In the genomic region with DNA sequence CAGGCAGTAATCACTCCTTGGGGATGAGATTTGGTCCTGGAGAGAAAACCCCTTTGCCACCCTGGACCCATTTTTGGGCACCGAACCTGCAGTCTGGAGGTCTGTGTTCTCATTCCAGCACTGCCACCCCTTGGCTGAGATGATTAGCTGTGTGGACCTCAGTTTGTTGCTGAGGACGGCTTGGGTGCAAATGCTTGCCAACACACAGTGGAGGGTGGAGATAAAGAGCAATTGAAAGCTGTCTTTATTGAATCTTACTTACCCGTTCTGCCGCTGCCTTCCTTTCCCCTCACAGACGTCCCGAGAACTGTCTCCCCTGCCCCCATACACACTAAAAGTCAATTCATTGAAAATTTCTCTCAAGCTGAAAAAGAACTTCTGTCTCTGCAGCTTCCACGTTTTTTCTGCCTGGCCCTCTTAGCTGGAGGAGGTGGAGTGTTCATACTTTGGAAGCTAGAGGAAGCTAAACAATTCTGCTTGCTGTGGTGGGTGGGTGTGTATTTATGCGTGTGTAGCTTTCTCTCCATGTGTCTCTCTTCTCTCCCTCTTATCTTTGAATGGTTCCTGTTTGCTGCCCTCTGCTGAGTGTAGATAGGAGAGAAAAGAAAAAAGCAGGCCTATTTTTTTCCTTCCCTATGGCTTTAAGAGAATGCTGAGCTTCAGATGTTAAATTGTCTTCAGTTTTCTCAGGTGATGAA, we compare ENCODE assay signal across 1 cellular context.
TF ChIP-seq lines count a peak whose summit lies in the region.

No MANE protein-coding gene starts in this region.

TF ChIP-seq in K562, 482 proteins besides CTCF, POLR2A, EP300 and RAD21 (continued from another document and continues in another):
- TF ChIP-seq ZNF175 (CRISPR knock-in tag; IDR thresholded peaks at IDR 0.05; ENCODE audit: low read depth) = peak; percentile 60; the same call in 1 of the 2 replicates
- no peak; a peak in 1 of 4 replicates for TF ChIP-seq KDM4B (IDR thresholded peaks at IDR 0.05; ENCODE audit: borderline replicate concordance in 2 of 2, low read depth in 1 of 2)
- TF ChIP-seq KAT8 (IDR thresholded peaks at IDR 0.05; ENCODE audit: low read depth) = no peak
- TF ChIP-seq ZNF696 (CRISPR knock-in tag; conservative IDR thresholded peaks at IDR 0.05) = no peak
- no peak for TF ChIP-seq NCOA6 (IDR thresholded peaks at IDR 0.05)
- no peak for TF ChIP-seq NCOA2 (IDR thresholded peaks at IDR 0.05; ENCODE audit: partially characterized antibody in 2 of 2)
- TF ChIP-seq, protein P1, sequence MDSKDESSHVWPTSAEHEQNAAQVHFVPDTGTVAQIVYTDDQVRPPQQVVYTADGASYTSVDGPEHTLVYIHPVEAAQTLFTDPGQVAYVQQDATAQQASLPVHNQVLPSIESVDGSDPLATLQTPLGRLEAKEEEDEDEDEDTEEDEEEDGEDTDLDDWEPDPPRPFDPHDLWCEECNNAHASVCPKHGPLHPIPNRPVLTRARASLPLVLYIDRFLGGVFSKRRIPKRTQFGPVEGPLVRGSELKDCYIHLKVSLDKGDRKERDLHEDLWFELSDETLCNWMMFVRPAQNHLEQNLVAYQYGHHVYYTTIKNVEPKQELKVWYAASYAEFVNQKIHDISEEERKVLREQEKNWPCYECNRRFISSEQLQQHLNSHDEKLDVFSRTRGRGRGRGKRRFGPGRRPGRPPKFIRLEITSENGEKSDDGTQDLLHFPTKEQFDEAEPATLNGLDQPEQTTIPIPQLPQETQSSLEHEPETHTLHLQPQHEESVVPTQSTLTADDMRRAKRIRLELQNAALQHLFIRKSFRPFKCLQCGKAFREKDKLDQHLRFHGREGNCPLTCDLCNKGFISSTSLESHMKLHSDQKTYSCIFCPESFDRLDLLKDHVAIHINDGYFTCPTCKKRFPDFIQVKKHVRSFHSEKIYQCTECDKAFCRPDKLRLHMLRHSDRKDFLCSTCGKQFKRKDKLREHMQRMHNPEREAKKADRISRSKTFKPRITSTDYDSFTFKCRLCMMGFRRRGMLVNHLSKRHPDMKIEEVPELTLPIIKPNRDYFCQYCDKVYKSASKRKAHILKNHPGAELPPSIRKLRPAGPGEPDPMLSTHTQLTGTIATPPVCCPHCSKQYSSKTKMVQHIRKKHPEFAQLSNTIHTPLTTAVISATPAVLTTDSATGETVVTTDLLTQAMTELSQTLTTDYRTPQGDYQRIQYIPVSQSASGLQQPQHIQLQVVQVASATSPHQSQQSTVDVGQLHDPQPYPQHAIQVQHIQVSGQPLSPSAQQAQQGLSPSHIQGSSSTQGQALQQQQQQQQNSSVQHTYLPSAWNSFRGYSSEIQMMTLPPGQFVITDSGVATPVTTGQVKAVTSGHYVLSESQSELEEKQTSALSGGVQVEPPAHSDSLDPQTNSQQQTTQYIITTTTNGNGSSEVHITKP (IDR thresholded peaks at IDR 0.05; ENCODE audit: partially characterized antibody) = peak; percentile 69
- TF ChIP-seq MEIS2 (IDR thresholded peaks at IDR 0.05; ENCODE audit: partially characterized antibody) = peak; percentile 26
- no peak for TF ChIP-seq ZNF668 (CRISPR knock-in tag; IDR thresholded peaks at IDR 0.05)
- TF ChIP-seq ARID4B (CRISPR knock-in tag; IDR thresholded peaks at IDR 0.05) = no peak
- TF ChIP-seq CHD2 (IDR thresholded peaks at IDR 0.05; ENCODE audit: low read depth, low read length) = no peak
- peak; percentile 23; the same call in 1 of the 2 replicates for TF ChIP-seq CREB1 (IDR thresholded peaks at IDR 0.05)
- TF ChIP-seq CREB1 (CRISPR knock-in tag; IDR thresholded peaks at IDR 0.05) = no peak
- TF ChIP-seq IFI16 (CRISPR knock-in tag; IDR thresholded peaks at IDR 0.05) = no peak
- TF ChIP-seq BRD9 (IDR thresholded peaks at IDR 0.05; ENCODE audit: low read depth, partially characterized antibody) = peak; percentile 82
- TF ChIP-seq RBFOX2 (IDR thresholded peaks at IDR 0.05; ENCODE audit: low read depth, low read length) = no peak
- TF ChIP-seq HMG20B (CRISPR knock-in tag; IDR thresholded peaks at IDR 0.05) = no peak
- TF ChIP-seq DPF2 (IDR thresholded peaks at IDR 0.05) = peak; percentile 98
- TF ChIP-seq, protein P2, sequence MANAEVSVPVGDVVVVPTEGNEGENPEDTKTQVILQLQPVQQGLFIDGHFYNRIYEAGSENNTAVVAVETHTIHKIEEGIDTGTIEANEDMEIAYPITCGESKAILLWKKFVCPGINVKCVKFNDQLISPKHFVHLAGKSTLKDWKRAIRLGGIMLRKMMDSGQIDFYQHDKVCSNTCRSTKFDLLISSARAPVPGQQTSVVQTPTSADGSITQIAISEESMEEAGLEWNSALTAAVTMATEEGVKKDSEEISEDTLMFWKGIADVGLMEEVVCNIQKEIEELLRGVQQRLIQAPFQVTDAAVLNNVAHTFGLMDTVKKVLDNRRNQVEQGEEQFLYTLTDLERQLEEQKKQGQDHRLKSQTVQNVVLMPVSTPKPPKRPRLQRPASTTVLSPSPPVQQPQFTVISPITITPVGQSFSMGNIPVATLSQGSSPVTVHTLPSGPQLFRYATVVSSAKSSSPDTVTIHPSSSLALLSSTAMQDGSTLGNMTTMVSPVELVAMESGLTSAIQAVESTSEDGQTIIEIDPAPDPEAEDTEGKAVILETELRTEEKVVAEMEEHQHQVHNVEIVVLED (CRISPR knock-in tag; IDR thresholded peaks at IDR 0.05) = no peak
- TF ChIP-seq, protein P3, sequence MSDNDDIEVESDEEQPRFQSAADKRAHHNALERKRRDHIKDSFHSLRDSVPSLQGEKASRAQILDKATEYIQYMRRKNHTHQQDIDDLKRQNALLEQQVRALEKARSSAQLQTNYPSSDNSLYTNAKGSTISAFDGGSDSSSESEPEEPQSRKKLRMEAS (CRISPR knock-in tag; IDR thresholded peaks at IDR 0.05) = no peak
- no peak for TF ChIP-seq AFF4 (CRISPR knock-in tag; IDR thresholded peaks at IDR 0.05)
- no peak for TF ChIP-seq RBM25 (IDR thresholded peaks at IDR 0.05; ENCODE audit: low read depth, low read length, severe bottlenecking)
- peak; percentile 2; the same call in 1 of the 2 replicates for TF ChIP-seq ZFP91 (CRISPR knock-in tag; IDR thresholded peaks at IDR 0.05)
- no peak for TF ChIP-seq XRCC4 (IDR thresholded peaks at IDR 0.05; ENCODE audit: extremely low read depth, insufficient read depth, insufficient read length)
- peak; percentile 82 for TF ChIP-seq PHB2 (IDR thresholded peaks at IDR 0.05; ENCODE audit: low read depth)
- no peak for TF ChIP-seq HEY1 (CRISPR knock-in tag; IDR thresholded peaks at IDR 0.05; ENCODE audit: borderline replicate concordance)
- no peak for TF ChIP-seq SRF (CRISPR knock-in tag; IDR thresholded peaks at IDR 0.05)
- no peak for TF ChIP-seq ZC3H4 (CRISPR knock-in tag; IDR thresholded peaks at IDR 0.05; ENCODE audit: borderline replicate concordance)
- no peak for TF ChIP-seq MTF1 (CRISPR knock-in tag; IDR thresholded peaks at IDR 0.05; ENCODE audit: borderline replicate concordance)
- no peak for TF ChIP-seq NCOA4 (IDR thresholded peaks at IDR 0.05; ENCODE audit: partially characterized antibody)
- TF ChIP-seq, protein P4, sequence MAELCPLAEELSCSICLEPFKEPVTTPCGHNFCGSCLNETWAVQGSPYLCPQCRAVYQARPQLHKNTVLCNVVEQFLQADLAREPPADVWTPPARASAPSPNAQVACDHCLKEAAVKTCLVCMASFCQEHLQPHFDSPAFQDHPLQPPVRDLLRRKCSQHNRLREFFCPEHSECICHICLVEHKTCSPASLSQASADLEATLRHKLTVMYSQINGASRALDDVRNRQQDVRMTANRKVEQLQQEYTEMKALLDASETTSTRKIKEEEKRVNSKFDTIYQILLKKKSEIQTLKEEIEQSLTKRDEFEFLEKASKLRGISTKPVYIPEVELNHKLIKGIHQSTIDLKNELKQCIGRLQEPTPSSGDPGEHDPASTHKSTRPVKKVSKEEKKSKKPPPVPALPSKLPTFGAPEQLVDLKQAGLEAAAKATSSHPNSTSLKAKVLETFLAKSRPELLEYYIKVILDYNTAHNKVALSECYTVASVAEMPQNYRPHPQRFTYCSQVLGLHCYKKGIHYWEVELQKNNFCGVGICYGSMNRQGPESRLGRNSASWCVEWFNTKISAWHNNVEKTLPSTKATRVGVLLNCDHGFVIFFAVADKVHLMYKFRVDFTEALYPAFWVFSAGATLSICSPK (IDR thresholded peaks at IDR 0.05; ENCODE audit: borderline replicate concordance) = no peak
- peak; percentile 30; the same call in 1 of the 2 replicates for TF ChIP-seq FOSL1 (tag; conservative IDR thresholded peaks at IDR 0.05)
- no peak for TF ChIP-seq HNRNPK (IDR thresholded peaks at IDR 0.05; ENCODE audit: low read depth, low read length, poor library complexity, severe bottlenecking)
- TF ChIP-seq BRCA1 (IDR thresholded peaks at IDR 0.05) = no peak
- TF ChIP-seq BRCA1 (CRISPR knock-in tag; IDR thresholded peaks at IDR 0.05) = no peak
- no peak for TF ChIP-seq ZNF311 (CRISPR knock-in tag; IDR thresholded peaks at IDR 0.05)
- no peak for TF ChIP-seq HMGN3 (IDR thresholded peaks at IDR 0.05; ENCODE audit: borderline replicate concordance, extremely low read depth, insufficient read length, low read depth, low read length)
- no peak for TF ChIP-seq LCOR (CRISPR knock-in tag; IDR thresholded peaks at IDR 0.05)
- TF ChIP-seq ZFPM2 (CRISPR knock-in tag; IDR thresholded peaks at IDR 0.05) = no peak
- TF ChIP-seq KLF10 (CRISPR knock-in tag; IDR thresholded peaks at IDR 0.05) = no peak
- peak; percentile 98 for TF ChIP-seq SMARCA4 (IDR thresholded peaks at IDR 0.05)
- no peak for TF ChIP-seq ARHGAP35 (IDR thresholded peaks at IDR 0.05; ENCODE audit: partially characterized antibody)
- no peak for TF ChIP-seq SRSF3 (IDR thresholded peaks at IDR 0.05; ENCODE audit: insufficient read depth, low read length)
- TF ChIP-seq, protein P5, sequence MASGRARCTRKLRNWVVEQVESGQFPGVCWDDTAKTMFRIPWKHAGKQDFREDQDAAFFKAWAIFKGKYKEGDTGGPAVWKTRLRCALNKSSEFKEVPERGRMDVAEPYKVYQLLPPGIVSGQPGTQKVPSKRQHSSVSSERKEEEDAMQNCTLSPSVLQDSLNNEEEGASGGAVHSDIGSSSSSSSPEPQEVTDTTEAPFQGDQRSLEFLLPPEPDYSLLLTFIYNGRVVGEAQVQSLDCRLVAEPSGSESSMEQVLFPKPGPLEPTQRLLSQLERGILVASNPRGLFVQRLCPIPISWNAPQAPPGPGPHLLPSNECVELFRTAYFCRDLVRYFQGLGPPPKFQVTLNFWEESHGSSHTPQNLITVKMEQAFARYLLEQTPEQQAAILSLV (tag; IDR thresholded peaks at IDR 0.05) = no peak; the same call in 1 of the 2 replicates
